ENCODE assay signal across 17 cellular contexts in the genomic region with DNA sequence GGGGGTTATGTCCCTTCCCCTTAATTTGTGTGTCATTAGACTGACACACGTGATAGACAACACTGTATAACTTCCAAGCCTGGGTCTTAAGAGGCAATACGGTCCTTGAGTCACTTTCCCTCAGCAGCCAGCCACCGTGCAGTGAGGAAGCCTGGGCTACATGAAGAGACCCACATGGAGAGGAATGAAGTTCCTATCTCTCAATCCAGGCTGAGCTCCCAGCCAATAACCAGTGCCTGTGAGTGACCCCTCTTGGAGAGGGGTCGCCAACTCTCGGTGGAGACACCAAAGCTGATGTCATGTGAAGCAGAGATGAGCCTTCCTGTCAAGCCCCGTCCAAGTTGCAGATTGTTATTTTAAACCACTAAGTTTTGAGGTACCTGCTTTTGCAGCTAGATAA.
"Had no signal": no experiment of that assay in that cellular context is flagged by ENCODE, and none has a peak within 500 bp of the region (broad histone marks: within the 10 kb centered on the region; RNA-seq: fewer than 3 reads in every experiment).

No MANE protein-coding gene starts in this region.

- H3K9me3 Mint-ChIP-seq: activated CD8-positive, alpha-beta T cell treated with anti-CD3 and anti-CD28 coated beads for 36 hours; activated naive CD8-positive, alpha-beta T cell treated with anti-CD3 and anti-CD28 coated beads for 36 hours; activated T-cell treated with anti-CD3 and anti-CD28 coated beads, Interleukin-2, amount 50 U/mL, for 72 hours had no signal

- H3K27me3 Mint-ChIP-seq: activated CD4-positive, alpha-beta T cell treated with anti-CD3 and anti-CD28 coated beads for 36 hours; activated CD8-positive, alpha-beta T cell treated with anti-CD3 and anti-CD28 coated beads for 36 hours; activated naive CD8-positive, alpha-beta T cell treated with anti-CD3 and anti-CD28 coated beads for 36 hours had no signal

- H3K27ac ChIP-seq: esophagus muscularis mucosa, parathyroid adenoma, tibial artery, vagina, VCaP had no signal

- DNase-seq: activated CD4-positive, alpha-beta T cell treated with anti-CD3 and anti-CD28 coated beads for 36 hours; activated CD8-positive, alpha-beta memory T cell treated with anti-CD3 and anti-CD28 coated beads, Interleukin-2, amount 50 U/mL, for 4 hours; activated CD8-positive, alpha-beta T cell treated with anti-CD3 and anti-CD28 coated beads for 36 hours; activated gamma-delta T cell treated with Interleukin-2 at 50 U/mL for 16 hours; activated naive CD8-positive, alpha-beta T cell treated with anti-CD3 and anti-CD28 coated beads for 36 hours; activated T-cell treated with anti-CD3 and anti-CD28 coated beads, Interleukin-2, amount 50 U/mL, for 72 hours; left ventricle myocardium superior; mesenchymal stem cell; retina; T-helper 9 cell; tibial artery had no signal

- H3K4me1 ChIP-seq: parathyroid adenoma had no signal

- H3K27ac Mint-ChIP-seq: activated CD4-positive, alpha-beta T cell treated with anti-CD3 and anti-CD28 coated beads for 36 hours; activated CD8-positive, alpha-beta T cell treated with anti-CD3 and anti-CD28 coated beads for 36 hours; activated naive CD8-positive, alpha-beta T cell treated with anti-CD3 and anti-CD28 coated beads for 36 hours; activated T-cell treated with anti-CD3 and anti-CD28 coated beads, Interleukin-2, amount 50 U/mL, for 72 hours had no signal

- FAIRE-seq: islet of Langerhans had no signal

- H3K9me3 ChIP-seq: esophagus muscularis mucosa, tibial artery, vagina had no signal

- H2AFZ ChIP-seq: parathyroid adenoma had no signal

- H3K27me3 ChIP-seq: esophagus muscularis mucosa, tibial artery, vagina had no signal

- H3K9ac ChIP-seq: parathyroid adenoma had no signal

- H3K79me2 ChIP-seq: parathyroid adenoma had no signal

- ATAC-seq: activated CD4-positive, alpha-beta T cell treated with anti-CD3 and anti-CD28 coated beads for 36 hours; activated CD8-positive, alpha-beta T cell treated with anti-CD3 and anti-CD28 coated beads for 36 hours; activated T-cell treated with anti-CD3 and anti-CD28 coated beads, Interleukin-2, amount 50 U/mL, for 72 hours; left ventricle myocardium superior had no signal

- H3K4me3 Mint-ChIP-seq: activated CD4-positive, alpha-beta T cell treated with anti-CD3 and anti-CD28 coated beads for 36 hours; activated CD8-positive, alpha-beta T cell treated with anti-CD3 and anti-CD28 coated beads for 36 hours; activated naive CD8-positive, alpha-beta T cell treated with anti-CD3 and anti-CD28 coated beads for 36 hours; activated T-cell treated with anti-CD3 and anti-CD28 coated beads, Interleukin-2, amount 50 U/mL, for 72 hours; neural crest cell had no signal

- H3K4me3 ChIP-seq: esophagus muscularis mucosa, tibial artery, vagina had no signal

- H3K36me3 ChIP-seq: esophagus muscularis mucosa, tibial artery, vagina had no signal
